Comparison of ENCODE assay signal across 1 cellular context in the genomic region with DNA sequence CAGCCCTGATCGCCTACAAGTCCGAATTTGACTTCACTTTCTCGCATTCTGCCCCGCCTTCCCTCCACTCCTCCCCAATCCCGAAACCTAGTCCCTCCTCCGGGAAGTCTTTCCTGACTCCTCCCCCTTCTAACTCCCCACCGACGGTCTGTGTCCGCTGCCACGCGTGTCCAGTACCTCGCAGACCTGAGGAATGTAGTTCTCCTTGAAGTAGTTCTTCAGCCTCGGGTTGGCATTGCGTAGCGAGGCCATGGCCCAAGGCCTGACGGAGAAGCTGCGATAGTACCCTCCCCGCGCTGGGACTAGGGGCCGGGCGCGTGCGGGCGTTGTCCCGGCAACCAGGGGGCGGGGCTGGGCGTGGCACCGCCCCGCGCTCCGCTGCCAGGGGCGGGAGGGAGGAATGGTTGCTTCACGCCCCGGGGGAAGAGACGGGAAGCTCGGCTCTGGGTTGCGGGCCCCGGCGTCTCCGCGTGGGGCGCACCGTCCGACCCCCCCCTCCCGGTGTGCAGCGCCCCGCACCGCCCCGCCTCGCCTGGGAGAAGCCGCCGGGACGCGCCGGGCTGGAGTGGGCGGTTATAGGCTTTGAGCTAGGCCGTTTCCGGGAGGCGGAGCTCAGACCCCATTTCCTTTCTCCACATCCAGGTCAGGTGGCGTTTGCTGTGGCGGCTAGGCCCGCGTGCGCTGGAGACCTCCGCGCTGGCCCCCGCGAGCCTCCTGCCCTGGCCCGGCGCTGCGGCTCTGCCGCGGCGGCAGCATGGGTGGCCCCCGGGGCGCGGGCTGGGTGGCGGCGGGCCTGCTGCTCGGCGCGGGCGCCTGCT.
A peak's percentile ranks its signal among the peaks of the same experiment; 100 is the strongest.
TF ChIP-seq lines count a peak whose summit lies in the region.

A gene (plus strand): TSS at position 622 of the 818 bp plus-strand sequence. CDS start 133 bp downstream, at position 755.
A gene (minus strand): TSS at position 278 of the 818 bp plus-strand sequence.

TF ChIP-seq in K562, 482 proteins besides CTCF, POLR2A, EP300 and RAD21 (continued from another document and continues in another):
- TF ChIP-seq, protein P1, sequence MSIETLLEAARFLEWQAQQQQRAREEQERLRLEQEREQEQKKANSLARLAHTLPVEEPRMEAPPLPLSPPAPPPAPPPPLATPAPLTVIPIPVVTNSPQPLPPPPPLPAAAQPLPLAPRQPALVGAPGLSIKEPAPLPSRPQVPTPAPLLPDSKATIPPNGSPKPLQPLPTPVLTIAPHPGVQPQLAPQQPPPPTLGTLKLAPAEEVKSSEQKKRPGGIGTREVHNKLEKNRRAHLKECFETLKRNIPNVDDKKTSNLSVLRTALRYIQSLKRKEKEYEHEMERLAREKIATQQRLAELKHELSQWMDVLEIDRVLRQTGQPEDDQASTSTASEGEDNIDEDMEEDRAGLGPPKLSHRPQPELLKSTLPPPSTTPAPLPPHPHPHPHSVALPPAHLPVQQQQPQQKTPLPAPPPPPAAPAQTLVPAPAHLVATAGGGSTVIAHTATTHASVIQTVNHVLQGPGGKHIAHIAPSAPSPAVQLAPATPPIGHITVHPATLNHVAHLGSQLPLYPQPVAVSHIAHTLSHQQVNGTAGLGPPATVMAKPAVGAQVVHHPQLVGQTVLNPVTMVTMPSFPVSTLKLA (conservative IDR thresholded peaks at IDR 0.05) = peak; percentile 96 to 98
- no peak for TF ChIP-seq ZNF76 (CRISPR knock-in tag; IDR thresholded peaks at IDR 0.05; ENCODE audit: borderline replicate concordance)
- TF ChIP-seq SRSF1 (IDR thresholded peaks at IDR 0.05; ENCODE audit: low read depth, low read length) = no peak
- no peak for TF ChIP-seq POLR3G (IDR thresholded peaks at IDR 0.05; ENCODE audit: extremely low read depth, insufficient read length, insufficient replicate concordance)
- TF ChIP-seq CREBBP (IDR thresholded peaks at IDR 0.05; ENCODE audit: low read depth, low read length) = no peak
- TF ChIP-seq, protein P2, sequence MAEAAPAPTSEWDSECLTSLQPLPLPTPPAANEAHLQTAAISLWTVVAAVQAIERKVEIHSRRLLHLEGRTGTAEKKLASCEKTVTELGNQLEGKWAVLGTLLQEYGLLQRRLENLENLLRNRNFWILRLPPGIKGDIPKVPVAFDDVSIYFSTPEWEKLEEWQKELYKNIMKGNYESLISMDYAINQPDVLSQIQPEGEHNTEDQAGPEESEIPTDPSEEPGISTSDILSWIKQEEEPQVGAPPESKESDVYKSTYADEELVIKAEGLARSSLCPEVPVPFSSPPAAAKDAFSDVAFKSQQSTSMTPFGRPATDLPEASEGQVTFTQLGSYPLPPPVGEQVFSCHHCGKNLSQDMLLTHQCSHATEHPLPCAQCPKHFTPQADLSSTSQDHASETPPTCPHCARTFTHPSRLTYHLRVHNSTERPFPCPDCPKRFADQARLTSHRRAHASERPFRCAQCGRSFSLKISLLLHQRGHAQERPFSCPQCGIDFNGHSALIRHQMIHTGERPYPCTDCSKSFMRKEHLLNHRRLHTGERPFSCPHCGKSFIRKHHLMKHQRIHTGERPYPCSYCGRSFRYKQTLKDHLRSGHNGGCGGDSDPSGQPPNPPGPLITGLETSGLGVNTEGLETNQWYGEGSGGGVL (CRISPR knock-in tag; IDR thresholded peaks at IDR 0.05) = no peak
- TF ChIP-seq, protein P3, sequence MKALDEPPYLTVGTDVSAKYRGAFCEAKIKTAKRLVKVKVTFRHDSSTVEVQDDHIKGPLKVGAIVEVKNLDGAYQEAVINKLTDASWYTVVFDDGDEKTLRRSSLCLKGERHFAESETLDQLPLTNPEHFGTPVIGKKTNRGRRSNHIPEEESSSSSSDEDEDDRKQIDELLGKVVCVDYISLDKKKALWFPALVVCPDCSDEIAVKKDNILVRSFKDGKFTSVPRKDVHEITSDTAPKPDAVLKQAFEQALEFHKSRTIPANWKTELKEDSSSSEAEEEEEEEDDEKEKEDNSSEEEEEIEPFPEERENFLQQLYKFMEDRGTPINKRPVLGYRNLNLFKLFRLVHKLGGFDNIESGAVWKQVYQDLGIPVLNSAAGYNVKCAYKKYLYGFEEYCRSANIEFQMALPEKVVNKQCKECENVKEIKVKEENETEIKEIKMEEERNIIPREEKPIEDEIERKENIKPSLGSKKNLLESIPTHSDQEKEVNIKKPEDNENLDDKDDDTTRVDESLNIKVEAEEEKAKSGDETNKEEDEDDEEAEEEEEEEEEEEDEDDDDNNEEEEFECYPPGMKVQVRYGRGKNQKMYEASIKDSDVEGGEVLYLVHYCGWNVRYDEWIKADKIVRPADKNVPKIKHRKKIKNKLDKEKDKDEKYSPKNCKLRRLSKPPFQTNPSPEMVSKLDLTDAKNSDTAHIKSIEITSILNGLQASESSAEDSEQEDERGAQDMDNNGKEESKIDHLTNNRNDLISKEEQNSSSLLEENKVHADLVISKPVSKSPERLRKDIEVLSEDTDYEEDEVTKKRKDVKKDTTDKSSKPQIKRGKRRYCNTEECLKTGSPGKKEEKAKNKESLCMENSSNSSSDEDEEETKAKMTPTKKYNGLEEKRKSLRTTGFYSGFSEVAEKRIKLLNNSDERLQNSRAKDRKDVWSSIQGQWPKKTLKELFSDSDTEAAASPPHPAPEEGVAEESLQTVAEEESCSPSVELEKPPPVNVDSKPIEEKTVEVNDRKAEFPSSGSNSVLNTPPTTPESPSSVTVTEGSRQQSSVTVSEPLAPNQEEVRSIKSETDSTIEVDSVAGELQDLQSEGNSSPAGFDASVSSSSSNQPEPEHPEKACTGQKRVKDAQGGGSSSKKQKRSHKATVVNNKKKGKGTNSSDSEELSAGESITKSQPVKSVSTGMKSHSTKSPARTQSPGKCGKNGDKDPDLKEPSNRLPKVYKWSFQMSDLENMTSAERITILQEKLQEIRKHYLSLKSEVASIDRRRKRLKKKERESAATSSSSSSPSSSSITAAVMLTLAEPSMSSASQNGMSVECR (CRISPR knock-in tag; IDR thresholded peaks at IDR 0.05) = peak; percentile 96
- TF ChIP-seq MEF2A (IDR thresholded peaks at IDR 0.05; ENCODE audit: control insufficient read depth, low read depth, low read length) = no peak
- no peak for TF ChIP-seq ZNF239 (CRISPR knock-in tag; IDR thresholded peaks at IDR 0.05)
- no peak for TF ChIP-seq ZNF133 (CRISPR knock-in tag; IDR thresholded peaks at IDR 0.05)
- TF ChIP-seq SETDB1 (IDR thresholded peaks at IDR 0.05; ENCODE audit: low read length) = no peak
- TF ChIP-seq ZNF347 (CRISPR knock-in tag; IDR thresholded peaks at IDR 0.05; ENCODE audit: low read depth) = no peak
- peak; percentile 65; the same call in 1 of the 2 replicates for TF ChIP-seq EP400 (IDR thresholded peaks at IDR 0.05)
- TF ChIP-seq, protein P4, sequence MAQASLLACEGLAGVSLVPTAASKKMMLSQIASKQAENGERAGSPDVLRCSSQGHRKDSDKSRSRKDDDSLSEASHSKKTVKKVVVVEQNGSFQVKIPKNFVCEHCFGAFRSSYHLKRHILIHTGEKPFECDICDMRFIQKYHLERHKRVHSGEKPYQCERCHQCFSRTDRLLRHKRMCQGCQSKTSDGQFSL (CRISPR knock-in tag; IDR thresholded peaks at IDR 0.05) = 0 out of 2 replicates have a peak, but pooled peaks have one; percentile 32
- TF ChIP-seq, protein P4 (tag; IDR thresholded peaks at IDR 0.05) = no peak
- no peak for TF ChIP-seq DNMT1 (IDR thresholded peaks at IDR 0.05)
- TF ChIP-seq, protein P5, sequence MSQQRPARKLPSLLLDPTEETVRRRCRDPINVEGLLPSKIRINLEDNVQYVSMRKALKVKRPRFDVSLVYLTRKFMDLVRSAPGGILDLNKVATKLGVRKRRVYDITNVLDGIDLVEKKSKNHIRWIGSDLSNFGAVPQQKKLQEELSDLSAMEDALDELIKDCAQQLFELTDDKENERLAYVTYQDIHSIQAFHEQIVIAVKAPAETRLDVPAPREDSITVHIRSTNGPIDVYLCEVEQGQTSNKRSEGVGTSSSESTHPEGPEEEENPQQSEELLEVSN (IDR thresholded peaks at IDR 0.05; ENCODE audit: borderline replicate concordance in 1 of 2, extremely low read depth in 1 of 2, insufficient read depth in 1 of 2, insufficient read length in 1 of 2, low read depth in 1 of 2, low read length in 1 of 2, poor library complexity in 1 of 2, severe bottlenecking in 1 of 2) = peak; percentile 67 to 78
- no peak for TF ChIP-seq ZNF717 (CRISPR knock-in tag; IDR thresholded peaks at IDR 0.05)
- TF ChIP-seq FOXJ3 (CRISPR knock-in tag; IDR thresholded peaks at IDR 0.05) = no peak
- TF ChIP-seq, protein P6, sequence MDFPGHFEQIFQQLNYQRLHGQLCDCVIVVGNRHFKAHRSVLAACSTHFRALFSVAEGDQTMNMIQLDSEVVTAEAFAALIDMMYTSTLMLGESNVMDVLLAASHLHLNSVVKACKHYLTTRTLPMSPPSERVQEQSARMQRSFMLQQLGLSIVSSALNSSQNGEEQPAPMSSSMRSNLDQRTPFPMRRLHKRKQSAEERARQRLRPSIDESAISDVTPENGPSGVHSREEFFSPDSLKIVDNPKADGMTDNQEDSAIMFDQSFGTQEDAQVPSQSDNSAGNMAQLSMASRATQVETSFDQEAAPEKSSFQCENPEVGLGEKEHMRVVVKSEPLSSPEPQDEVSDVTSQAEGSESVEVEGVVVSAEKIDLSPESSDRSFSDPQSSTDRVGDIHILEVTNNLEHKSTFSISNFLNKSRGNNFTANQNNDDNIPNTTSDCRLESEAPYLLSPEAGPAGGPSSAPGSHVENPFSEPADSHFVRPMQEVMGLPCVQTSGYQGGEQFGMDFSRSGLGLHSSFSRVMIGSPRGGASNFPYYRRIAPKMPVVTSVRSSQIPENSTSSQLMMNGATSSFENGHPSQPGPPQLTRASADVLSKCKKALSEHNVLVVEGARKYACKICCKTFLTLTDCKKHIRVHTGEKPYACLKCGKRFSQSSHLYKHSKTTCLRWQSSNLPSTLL (IDR thresholded peaks at IDR 0.05) = no peak
- no peak for TF ChIP-seq TGIF2 (CRISPR knock-in tag; IDR thresholded peaks at IDR 0.05)
- no peak for TF ChIP-seq C11orf30 (IDR thresholded peaks at IDR 0.05; ENCODE audit: low read depth)
- TF ChIP-seq, protein P7, sequence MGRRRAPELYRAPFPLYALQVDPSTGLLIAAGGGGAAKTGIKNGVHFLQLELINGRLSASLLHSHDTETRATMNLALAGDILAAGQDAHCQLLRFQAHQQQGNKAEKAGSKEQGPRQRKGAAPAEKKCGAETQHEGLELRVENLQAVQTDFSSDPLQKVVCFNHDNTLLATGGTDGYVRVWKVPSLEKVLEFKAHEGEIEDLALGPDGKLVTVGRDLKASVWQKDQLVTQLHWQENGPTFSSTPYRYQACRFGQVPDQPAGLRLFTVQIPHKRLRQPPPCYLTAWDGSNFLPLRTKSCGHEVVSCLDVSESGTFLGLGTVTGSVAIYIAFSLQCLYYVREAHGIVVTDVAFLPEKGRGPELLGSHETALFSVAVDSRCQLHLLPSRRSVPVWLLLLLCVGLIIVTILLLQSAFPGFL (CRISPR knock-in tag; IDR thresholded peaks at IDR 0.05) = peak; percentile 68; the same call in 1 of the 2 replicates
- TF ChIP-seq ARID2 (IDR thresholded peaks at IDR 0.05) = no peak
- TF ChIP-seq PYGO2 (tag; IDR thresholded peaks at IDR 0.05) = no peak
- TF ChIP-seq, protein P8, sequence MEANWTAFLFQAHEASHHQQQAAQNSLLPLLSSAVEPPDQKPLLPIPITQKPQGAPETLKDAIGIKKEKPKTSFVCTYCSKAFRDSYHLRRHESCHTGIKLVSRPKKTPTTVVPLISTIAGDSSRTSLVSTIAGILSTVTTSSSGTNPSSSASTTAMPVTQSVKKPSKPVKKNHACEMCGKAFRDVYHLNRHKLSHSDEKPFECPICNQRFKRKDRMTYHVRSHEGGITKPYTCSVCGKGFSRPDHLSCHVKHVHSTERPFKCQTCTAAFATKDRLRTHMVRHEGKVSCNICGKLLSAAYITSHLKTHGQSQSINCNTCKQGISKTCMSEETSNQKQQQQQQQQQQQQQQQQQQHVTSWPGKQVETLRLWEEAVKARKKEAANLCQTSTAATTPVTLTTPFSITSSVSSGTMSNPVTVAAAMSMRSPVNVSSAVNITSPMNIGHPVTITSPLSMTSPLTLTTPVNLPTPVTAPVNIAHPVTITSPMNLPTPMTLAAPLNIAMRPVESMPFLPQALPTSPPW (CRISPR knock-in tag; IDR thresholded peaks at IDR 0.05) = peak; percentile 97
- peak; percentile 96 for TF ChIP-seq MXI1 (IDR thresholded peaks at IDR 0.05; ENCODE audit: low read depth, low read length)
- no peak for TF ChIP-seq ADNP (tag; IDR thresholded peaks at IDR 0.05)
- TF ChIP-seq ZNF644 (tag; IDR thresholded peaks at IDR 0.05; ENCODE audit: low read depth) = no peak
- TF ChIP-seq ELF4 (CRISPR knock-in tag; IDR thresholded peaks at IDR 0.05) = peak; percentile 75
- TF ChIP-seq, protein P9, sequence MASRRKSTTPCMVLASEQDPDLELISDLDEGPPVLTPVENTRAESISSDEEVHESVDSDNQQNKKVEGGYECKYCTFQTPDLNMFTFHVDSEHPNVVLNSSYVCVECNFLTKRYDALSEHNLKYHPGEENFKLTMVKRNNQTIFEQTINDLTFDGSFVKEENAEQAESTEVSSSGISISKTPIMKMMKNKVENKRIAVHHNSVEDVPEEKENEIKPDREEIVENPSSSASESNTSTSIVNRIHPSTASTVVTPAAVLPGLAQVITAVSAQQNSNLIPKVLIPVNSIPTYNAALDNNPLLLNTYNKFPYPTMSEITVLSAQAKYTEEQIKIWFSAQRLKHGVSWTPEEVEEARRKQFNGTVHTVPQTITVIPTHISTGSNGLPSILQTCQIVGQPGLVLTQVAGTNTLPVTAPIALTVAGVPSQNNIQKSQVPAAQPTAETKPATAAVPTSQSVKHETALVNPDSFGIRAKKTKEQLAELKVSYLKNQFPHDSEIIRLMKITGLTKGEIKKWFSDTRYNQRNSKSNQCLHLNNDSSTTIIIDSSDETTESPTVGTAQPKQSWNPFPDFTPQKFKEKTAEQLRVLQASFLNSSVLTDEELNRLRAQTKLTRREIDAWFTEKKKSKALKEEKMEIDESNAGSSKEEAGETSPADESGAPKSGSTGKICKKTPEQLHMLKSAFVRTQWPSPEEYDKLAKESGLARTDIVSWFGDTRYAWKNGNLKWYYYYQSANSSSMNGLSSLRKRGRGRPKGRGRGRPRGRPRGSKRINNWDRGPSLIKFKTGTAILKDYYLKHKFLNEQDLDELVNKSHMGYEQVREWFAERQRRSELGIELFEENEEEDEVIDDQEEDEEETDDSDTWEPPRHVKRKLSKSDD (conservative IDR thresholded peaks at IDR 0.05; ENCODE audit: low read length) = no peak
- TF ChIP-seq PML (IDR thresholded peaks at IDR 0.05; ENCODE audit: low read length) = no peak
- peak; percentile 86 for TF ChIP-seq ZNF263 (CRISPR knock-in tag; IDR thresholded peaks at IDR 0.05; ENCODE audit: borderline replicate concordance)
- TF ChIP-seq NR2F6 (CRISPR knock-in tag; IDR thresholded peaks at IDR 0.05) = no peak
- TF ChIP-seq YBX1 (IDR thresholded peaks at IDR 0.05) = no peak
- peak; percentile 77 for TF ChIP-seq CCNT2 (IDR thresholded peaks at IDR 0.05; ENCODE audit: borderline replicate concordance, extremely low read depth, insufficient read length, low read depth, low read length)
- TF ChIP-seq, protein P10, sequence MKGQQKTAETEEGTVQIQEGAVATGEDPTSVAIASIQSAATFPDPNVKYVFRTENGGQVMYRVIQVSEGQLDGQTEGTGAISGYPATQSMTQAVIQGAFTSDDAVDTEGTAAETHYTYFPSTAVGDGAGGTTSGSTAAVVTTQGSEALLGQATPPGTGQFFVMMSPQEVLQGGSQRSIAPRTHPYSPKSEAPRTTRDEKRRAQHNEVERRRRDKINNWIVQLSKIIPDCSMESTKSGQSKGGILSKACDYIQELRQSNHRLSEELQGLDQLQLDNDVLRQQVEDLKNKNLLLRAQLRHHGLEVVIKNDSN (CRISPR knock-in tag; IDR thresholded peaks at IDR 0.05) = peak; percentile 68
- 0 out of 2 replicates have a peak, but pooled peaks have one; percentile 32 for TF ChIP-seq NCOA1 (IDR thresholded peaks at IDR 0.05; ENCODE audit: low read depth)
- no peak for TF ChIP-seq ZNF764 (CRISPR knock-in tag; IDR thresholded peaks at IDR 0.05; ENCODE audit: low read depth)
- TF ChIP-seq PTBP1 (IDR thresholded peaks at IDR 0.05; ENCODE audit: low read depth, low read length) = peak; percentile 99
